In the genomic region with DNA sequence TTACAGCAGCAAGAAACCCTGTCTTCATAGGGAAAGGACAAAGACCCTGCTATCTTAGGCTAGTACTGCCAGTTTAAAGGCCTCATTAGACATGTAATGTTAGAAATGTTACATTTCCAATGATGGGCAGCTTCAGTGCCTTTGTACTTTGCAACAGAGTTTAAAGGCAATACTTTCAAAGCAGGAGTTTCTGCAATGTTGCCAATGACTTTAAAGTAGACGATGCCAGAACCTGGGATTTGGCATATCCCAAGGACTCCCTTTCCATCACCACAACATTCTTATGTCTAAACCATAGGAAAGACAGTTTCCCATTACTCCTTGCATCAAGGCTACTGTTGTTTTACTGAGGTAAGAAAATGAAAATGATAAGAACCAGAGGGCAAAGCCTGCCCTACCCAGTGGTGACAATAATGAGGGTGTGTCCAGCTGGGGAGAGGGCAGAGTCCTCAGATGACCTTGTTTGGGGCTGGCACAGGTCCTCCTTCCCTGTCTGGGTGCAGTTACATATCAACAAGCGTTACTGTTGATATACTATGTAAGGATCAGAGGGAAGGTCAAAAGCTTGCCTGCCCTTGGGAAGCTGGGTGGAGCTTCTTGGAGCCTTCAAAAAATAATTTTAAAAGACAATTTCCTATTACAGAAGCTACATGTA, we compare ENCODE assay signal across 15 cellular contexts. TPM values are rescaled to one million over a fixed set of nuclear protein-coding genes. Genes with fewer than 3 reads are reported as not detected.
DNase-seq lines count a peak whose midpoint lies in the region; ATAC-seq and TF ChIP-seq lines count a peak whose summit lies in the region.
"Had no signal": no experiment of that assay in that cellular context is flagged by ENCODE, and none has a peak within 500 bp of the region (broad histone marks: within the 10 kb centered on the region; RNA-seq: fewer than 3 reads in every experiment).

No MANE protein-coding gene starts in this region.

- no peak for TF ChIP-seq POLR2A in body of pancreas (IDR thresholded peaks at IDR 0.05)

- no peaks in the 10 kb centered on the region for H3K27me3 ChIP-seq in body of pancreas
- H3K27me3 ChIP-seq in osteoblast (ENCODE audit: insufficient read depth, low read length), result no peaks in the 10 kb centered on the region
- H3K27me3 ChIP-seq: MG63 had no signal

- TF ChIP-seq CTCF in body of pancreas (IDR thresholded peaks at IDR 0.05) (no peak), osteoblast (IDR thresholded peaks at IDR 0.05; ENCODE audit: extremely low read depth, low read depth, low read length) (no peak)

- ATAC-seq in body of pancreas (peak; percentile 95), left colon (peak; percentile 98)
- no peak for ATAC-seq in naive thymus-derived CD8-positive, alpha-beta T cell

- H3K36me3 ChIP-seq in body of pancreas (replicated peaks in 1 of 2; ENCODE audit: insufficient read depth in 1 of 2, low read depth in 2 of 2) (no peaks in the 10 kb centered on the region), osteoblast (ENCODE audit: insufficient read depth, low read length) (no peaks in the 10 kb centered on the region)
- H3K36me3 ChIP-seq: MG63 had no signal

- H3K79me2 ChIP-seq in osteoblast (ENCODE audit: insufficient read depth, low read length), result no peaks in the 10 kb centered on the region

- H3K9me3 Mint-ChIP-seq in naive thymus-derived CD8-positive, alpha-beta T cell, result no peaks in the 10 kb centered on the region

- H3K4me3 ChIP-seq in body of pancreas (no peak overlapping the region), osteoblast (ENCODE audit: insufficient read depth, low read length) (no peak overlapping the region)
- H3K4me3 ChIP-seq: MG63 had no signal

- DNase-seq in HUDEP-2 (lab: John Stamatoyannopoulos, UW; ENCODE audit: unreplicated experiment in 76 of 76) (peak in 60 of 76 experiments; percentile 9 to 71 (median 36)), body of pancreas (peak; percentile 25 to 69 (median 60)), left colon (peak; percentile 69 to 85), osteoblast (ENCODE audit: insufficient read length, low spot score, missing footprints) (peak; percentile 25), NCI-H1417 (lab: John Stamatoyannopoulos, UW) (no peak), DMS153 (lab: John Stamatoyannopoulos, UW) (no peak)
- DNase-seq in naive thymus-derived CD8-positive, alpha-beta T cell, result no peak
- DNase-seq in activated CD4-positive, CD25-positive, alpha-beta regulatory T cell treated with anti-CD3 and anti-CD28 coated beads, Interleukin-2, amount 50 U/mL, for 72 hours, result no peak
- DNase-seq: C1 segment of cervical spinal cord, HCEC 1CT, KBM-7, MG63, NCI-H1092 treated with DMSO at 0.1 percent for 48 hours, NCI-H187 had no signal

- H3K27ac Mint-ChIP-seq in naive thymus-derived CD8-positive, alpha-beta T cell, result no peak overlapping the region

- H3K4me1 ChIP-seq in body of pancreas, result peaks cover 8% of the 10 kb centered on the region
- H3K4me1 ChIP-seq in osteoblast (ENCODE audit: insufficient read depth, low read length), result no peaks in the 10 kb centered on the region

- H3K4me2 ChIP-seq in osteoblast (ENCODE audit: insufficient read depth, low read length), result no peak overlapping the region

- H4K20me1 ChIP-seq in osteoblast (ENCODE audit: insufficient read depth, low read length), result no peaks in the 10 kb centered on the region

- POLR2A ChIA-PET in naive thymus-derived CD8-positive, alpha-beta T cell (lab: Charles Lee), result interaction anchor here (0.5 kb wide), 1 partner anchor 152 kb away, joined by 3 read pairs; the partner anchor contains the start of gene RANBP6

- H2AFZ ChIP-seq in osteoblast (ENCODE audit: low read length), result no peak overlapping the region

- intact Hi-C loops in body of pancreas (cut with DNase I), result no loop called here
- intact Hi-C loops in left colon (cut with DNase I, micrococcal nuclease), result no loop called here

- no peak overlapping the region for H3K27ac ChIP-seq in body of pancreas
- no peak overlapping the region for H3K27ac ChIP-seq in osteoblast (ENCODE audit: low read depth, low read length)
- H3K27ac ChIP-seq: HL-60 had no signal

- peaks cover 0 to 7% (median 6%) of the 10 kb centered on the region in 3 donors for H3K36me3 Mint-ChIP-seq in naive thymus-derived CD8-positive, alpha-beta T cell

- H3K4me1 Mint-ChIP-seq in naive thymus-derived CD8-positive, alpha-beta T cell, result peaks cover 0 to 2% (median 0%) of the 10 kb centered on the region in 4 donors

- WGBS in body of pancreas, 2 donors, result 22 to 26% methylated on average over 2 of the region's 2 CpGs

- H3K27me3 Mint-ChIP-seq in naive thymus-derived CD8-positive, alpha-beta T cell, result no peaks in the 10 kb centered on the region

- H3K9me3 ChIP-seq in body of pancreas, result no peaks in the 10 kb centered on the region
- no peaks in the 10 kb centered on the region for H3K9me3 ChIP-seq in osteoblast (ENCODE audit: low read depth, low read length)
- H3K9me3 ChIP-seq: MG63 had no signal

- H3K4me3 Mint-ChIP-seq in naive thymus-derived CD8-positive, alpha-beta T cell, result no peak overlapping the region

RNA-seq across cellular contexts. Expression of gene MLANA, which starts 27.5 kb away (rescaled TPM):
- total RNA-seq in body of pancreas, result not detected
- not detected for total RNA-seq in left colon
- total RNA-seq in osteoblast, result under 0.01 TPM in 1 of 2 replicates, not detected in the other
- total RNA-seq in naive thymus-derived CD8-positive, alpha-beta T cell, result not detected
- polyA plus RNA-seq in naive thymus-derived CD8-positive, alpha-beta T cell, result under 1 TPM in 2 of 3 donors, not detected in 1; 0.06 TPM

RNA-seq across cellular contexts. Expression of gene ERMP1, which starts 30.3 kb away (rescaled TPM):
- total RNA-seq in body of pancreas (10 to 100 TPM; 11.2 to 11.9 TPM), left colon (10 to 100 TPM; 33.6 to 44.5 TPM), osteoblast (6.5 and 8.5 TPM in 2 replicates)
- 10 to 100 TPM; 16.1 to 16.8 TPM for total RNA-seq in naive thymus-derived CD8-positive, alpha-beta T cell
- polyA plus RNA-seq in naive thymus-derived CD8-positive, alpha-beta T cell, result 10 to 100 TPM in 2 of 3 donors, 1 to 10 TPM in 1; 7.0 to 11.8 (median 10.8) TPM

Comparison
In these comparisons a context has a peak if more than half of its experiments do, and no peak if none do; other contexts are left out.
1. DNase-seq: peak in HUDEP-2 (60 of 76), body of pancreas (4 of 4), left colon (2 of 2) and osteoblast (single experiment); none in NCI-H1417 (0 of 3), naive thymus-derived CD8-positive, alpha-beta T cell (0 of 10), DMS153 (single experiment) and activated CD4-positive, CD25-positive, alpha-beta regulatory T cell treated with anti-CD3 and anti-CD28 coated beads, Interleukin-2, amount 50 U/mL, for 72 hours (single experiment).
2. ATAC-seq: peak in body of pancreas (single experiment) and left colon (single experiment); none in naive thymus-derived CD8-positive, alpha-beta T cell (0 of 2).